ENCODE assay signal across 1 cellular context in the genomic region with DNA sequence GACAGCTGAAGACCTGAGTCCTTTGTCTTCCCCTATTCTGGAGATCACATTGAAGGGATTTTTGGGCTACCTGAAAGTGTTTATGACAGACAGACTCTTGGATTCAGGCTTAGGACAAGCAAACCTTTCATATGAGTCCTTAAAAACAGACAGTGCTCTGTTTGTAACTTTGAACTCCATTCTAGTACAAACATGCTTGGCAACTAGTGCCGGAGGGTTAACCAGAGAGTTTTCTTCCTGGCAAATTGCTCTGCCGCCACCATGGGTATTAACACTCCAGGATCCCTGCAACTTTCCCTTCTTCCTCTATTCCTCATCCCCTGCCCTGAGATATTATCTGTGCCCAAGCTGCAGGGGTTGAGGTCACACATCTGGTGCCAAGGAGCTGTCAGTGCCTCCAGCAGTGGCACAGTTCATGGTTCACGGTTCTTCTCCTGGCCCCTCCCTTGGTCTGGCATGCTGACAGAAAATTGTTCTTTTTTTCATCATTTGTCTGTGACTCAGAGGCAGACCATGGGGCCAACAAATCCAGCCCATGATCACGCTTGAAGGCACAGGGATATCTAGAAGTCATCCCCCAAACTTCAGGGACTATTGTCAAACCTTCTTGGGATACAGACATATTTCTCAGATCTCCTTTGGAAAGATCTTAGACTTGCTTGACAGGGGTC.
A peak's percentile ranks its signal among the peaks of the same experiment; 100 is the strongest.
TF ChIP-seq lines count a peak whose summit lies in the region.

No MANE protein-coding gene starts in this region.

TF ChIP-seq in HepG2, 621 proteins besides CTCF, POLR2A, EP300 and RAD21 (continued from another document):
- TF ChIP-seq ZNF468 (CRISPR knock-in tag; IDR thresholded peaks at IDR 0.05), result no peak
- TF ChIP-seq, protein P1, sequence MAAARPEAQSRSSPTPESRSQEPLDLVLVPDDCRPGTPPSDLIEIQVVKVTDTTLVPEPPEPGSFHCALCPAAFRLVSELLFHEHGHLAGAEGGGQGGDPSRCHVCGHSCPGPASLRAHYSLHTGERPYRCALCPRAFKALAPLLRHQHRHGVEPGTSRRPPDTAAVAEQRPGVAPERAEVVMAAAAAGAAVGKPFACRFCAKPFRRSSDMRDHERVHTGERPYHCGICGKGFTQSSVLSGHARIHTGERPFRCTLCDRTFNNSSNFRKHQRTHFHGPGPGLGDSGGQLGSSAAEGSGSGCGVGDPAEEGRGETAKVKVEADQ (CRISPR knock-in tag; IDR thresholded peaks at IDR 0.05; ENCODE audit: borderline replicate concordance), result no peak
- TF ChIP-seq ZNF713 (CRISPR knock-in tag; IDR thresholded peaks at IDR 0.05), result no peak
- peak; percentile 40; the same call in 1 of the 2 replicates for TF ChIP-seq NCOR1 (IDR thresholded peaks at IDR 0.05; ENCODE audit: borderline replicate concordance, low read length)
- peak; percentile 15 for TF ChIP-seq CCAR2 (optimal IDR thresholded peaks at IDR 0.05; ENCODE audit: low read depth, low read length)
- no peak for TF ChIP-seq ZNF230 (CRISPR knock-in tag; IDR thresholded peaks at IDR 0.05)
- no peak for TF ChIP-seq HOXA5 (CRISPR knock-in tag; IDR thresholded peaks at IDR 0.05)
- TF ChIP-seq, protein P2, sequence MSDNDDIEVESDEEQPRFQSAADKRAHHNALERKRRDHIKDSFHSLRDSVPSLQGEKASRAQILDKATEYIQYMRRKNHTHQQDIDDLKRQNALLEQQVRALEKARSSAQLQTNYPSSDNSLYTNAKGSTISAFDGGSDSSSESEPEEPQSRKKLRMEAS (IDR thresholded peaks at IDR 0.05), result peak; percentile 46; the same call in 1 of the 2 replicates
- TF ChIP-seq ZNF350 (CRISPR knock-in tag; IDR thresholded peaks at IDR 0.05; ENCODE audit: borderline replicate concordance, low read depth), result peak; percentile 46; the same call in 1 of the 2 replicates
- TF ChIP-seq, protein P3, sequence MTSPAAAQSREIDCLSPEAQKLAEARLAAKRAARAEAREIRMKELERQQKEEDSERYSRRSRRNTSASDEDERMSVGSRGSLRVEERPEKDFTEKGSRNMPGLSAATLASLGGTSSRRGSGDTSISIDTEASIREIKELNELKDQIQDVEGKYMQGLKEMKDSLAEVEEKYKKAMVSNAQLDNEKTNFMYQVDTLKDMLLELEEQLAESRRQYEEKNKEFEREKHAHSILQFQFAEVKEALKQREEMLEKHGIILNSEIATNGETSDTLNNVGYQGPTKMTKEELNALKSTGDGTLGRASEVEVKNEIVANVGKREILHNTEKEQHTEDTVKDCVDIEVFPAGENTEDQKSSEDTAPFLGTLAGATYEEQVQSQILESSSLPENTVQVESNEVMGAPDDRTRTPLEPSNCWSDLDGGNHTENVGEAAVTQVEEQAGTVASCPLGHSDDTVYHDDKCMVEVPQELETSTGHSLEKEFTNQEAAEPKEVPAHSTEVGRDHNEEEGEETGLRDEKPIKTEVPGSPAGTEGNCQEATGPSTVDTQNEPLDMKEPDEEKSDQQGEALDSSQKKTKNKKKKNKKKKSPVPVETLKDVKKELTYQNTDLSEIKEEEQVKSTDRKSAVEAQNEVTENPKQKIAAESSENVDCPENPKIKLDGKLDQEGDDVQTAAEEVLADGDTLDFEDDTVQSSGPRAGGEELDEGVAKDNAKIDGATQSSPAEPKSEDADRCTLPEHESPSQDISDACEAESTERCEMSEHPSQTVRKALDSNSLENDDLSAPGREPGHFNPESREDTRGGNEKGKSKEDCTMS (CRISPR knock-in tag; conservative IDR thresholded peaks at IDR 0.05), result no peak
